21 cellular contexts compared by ENCODE assay signal in genomic region chr20:37796121-37796520, GRCh38.
"Had no signal": no experiment of that assay in that cellular context is flagged by ENCODE, and none has a peak within 500 bp of the region (broad histone marks: within the 10 kb centered on the region; RNA-seq: fewer than 3 reads in every experiment).

No MANE protein-coding gene starts in this region.

- H3K9me3 Mint-ChIP-seq: activated B cell treated with CpG ODN at 0.5 μM for 24 hours; activated CD4-positive, alpha-beta memory T cell treated with anti-CD3 and anti-CD28 coated beads, Interleukin-2, amount 10 ng/mL, durations not matched to agents 7 days and 5 days had no signal

- H3K36me3 ChIP-seq: brain microvascular endothelial cell, ovary had no signal

- H3K4me1 ChIP-seq: esophagus muscularis mucosa, thyroid gland had no signal

- ATAC-seq: activated T-helper 17 cell treated with anti-CD3 and anti-CD28 coated beads, Interleukin-2, amount 50 U/mL, for 72 hours; mucosa of descending colon; naive thymus-derived CD4-positive, alpha-beta T cell; stimulated activated naive B cell treated with anti-CD40 and anti-IgM and Interleukin-4, amounts not matched to agents 10 μg/mL and 1 μg/mL and 100 μg/mL, for 72 hours; T-cell had no signal

- H3K27ac ChIP-seq: brain microvascular endothelial cell, esophagus muscularis mucosa, ovary, spleen, thyroid gland had no signal

- H3K27me3 ChIP-seq: brain microvascular endothelial cell, esophagus muscularis mucosa, ovary, spleen, thyroid gland had no signal

- H3K4me3 Mint-ChIP-seq: activated B cell treated with CpG ODN at 0.5 μM for 24 hours; activated CD4-positive, alpha-beta memory T cell treated with anti-CD3 and anti-CD28 coated beads, Interleukin-2, amount 10 ng/mL, durations not matched to agents 7 days and 5 days; activated T-helper 17 cell treated with anti-CD3 and anti-CD28 coated beads, Interleukin-2, amount 50 U/mL, for 72 hours; naive thymus-derived CD4-positive, alpha-beta T cell; stimulated activated naive B cell treated with anti-CD40 and anti-IgM and Interleukin-4, amounts not matched to agents 10 μg/mL and 1 μg/mL and 100 μg/mL, for 72 hours; T-cell had no signal

- H3K27ac Mint-ChIP-seq: activated B cell treated with CpG ODN at 0.5 μM for 24 hours; activated CD4-positive, alpha-beta memory T cell treated with anti-CD3 and anti-CD28 coated beads, Interleukin-2, amount 10 ng/mL, durations not matched to agents 7 days and 5 days; activated T-helper 17 cell treated with anti-CD3 and anti-CD28 coated beads, Interleukin-2, amount 50 U/mL, for 72 hours; T-cell had no signal

- H3K9me3 ChIP-seq: esophagus muscularis mucosa, ovary, SK-N-SH, thyroid gland had no signal

- DNase-seq: activated B cell treated with CpG ODN at 0.5 μM for 24 hours; activated CD4-positive, alpha-beta memory T cell treated with anti-CD3 and anti-CD28 coated beads, Interleukin-2, amount 10 ng/mL, durations not matched to agents 7 days and 5 days; activated CD4-positive, alpha-beta T cell treated with anti-CD3 and anti-CD28 coated beads for 48 hours; activated naive CD4-positive, alpha-beta T cell; activated T-cell treated with anti-CD3 and anti-CD28 coated beads, Interleukin-2, amount 50 U/mL, for 1 hour; brain microvascular endothelial cell; cerebellar nuclear complex; effector CD8-positive, alpha-beta T cell; left cardiac atrium; mammary epithelial cell; mucosa of descending colon; naive thymus-derived CD4-positive, alpha-beta T cell; ovary; SK-N-SH; spleen; stimulated activated CD4-positive, alpha-beta T cell treated with anti-CD3 and anti-CD28 coated beads, Interleukin-4, amount 100 ng/mL, for 4 hours; stimulated activated naive B cell treated with anti-CD40 and anti-IgM and Interleukin-4, amounts not matched to agents 10 μg/mL and 1 μg/mL and 100 μg/mL, for 72 hours; T-cell; thyroid gland had no signal

- H3K4me1 Mint-ChIP-seq: activated CD4-positive, alpha-beta memory T cell treated with anti-CD3 and anti-CD28 coated beads, Interleukin-2, amount 10 ng/mL, durations not matched to agents 7 days and 5 days; activated T-helper 17 cell treated with anti-CD3 and anti-CD28 coated beads, Interleukin-2, amount 50 U/mL, for 72 hours; T-cell had no signal

- H3K27me3 Mint-ChIP-seq: activated B cell treated with CpG ODN at 0.5 μM for 24 hours; activated CD4-positive, alpha-beta memory T cell treated with anti-CD3 and anti-CD28 coated beads, Interleukin-2, amount 10 ng/mL, durations not matched to agents 7 days and 5 days; activated T-helper 17 cell treated with anti-CD3 and anti-CD28 coated beads, Interleukin-2, amount 50 U/mL, for 72 hours; naive thymus-derived CD4-positive, alpha-beta T cell; stimulated activated naive B cell treated with anti-CD40 and anti-IgM and Interleukin-4, amounts not matched to agents 10 μg/mL and 1 μg/mL and 100 μg/mL, for 72 hours; T-cell had no signal

- H3K4me3 ChIP-seq: esophagus muscularis mucosa, mucosa of descending colon, ovary, spleen, thyroid gland had no signal
